In genomic region chr1:228512852-228513243, GRCh38 we compare ENCODE assay signal across 15 cellular contexts. TPM values are rescaled to one million over a fixed set of nuclear protein-coding genes. Genes with fewer than 3 reads are reported as not detected.
DNase-seq lines count a peak whose midpoint lies in the region; TF ChIP-seq lines count a peak whose summit lies in the region.
"Had no signal": no experiment of that assay in that cellular context is flagged by ENCODE, and none has a peak within 500 bp of the region (broad histone marks: within the 10 kb centered on the region; RNA-seq: fewer than 3 reads in every experiment).

No MANE protein-coding gene starts in this region.

- H3K27ac Mint-ChIP-seq in type B pancreatic cell = no peak overlapping the region

- no peak for TF ChIP-seq CTCF in type B pancreatic cell (conservative IDR thresholded peaks at IDR 0.05)

- no peaks in the 10 kb centered on the region for H3K4me1 Mint-ChIP-seq in type B pancreatic cell (ENCODE audit: unreplicated experiment)

- peaks cover 80% of the 10 kb centered on the region for H3K27me3 Mint-ChIP-seq in type B pancreatic cell

- H3K9me3 Mint-ChIP-seq in type B pancreatic cell = no peaks in the 10 kb centered on the region

- H3K4me3 Mint-ChIP-seq in type B pancreatic cell = no peak overlapping the region

- H3K36me3 Mint-ChIP-seq in type B pancreatic cell = no peaks in the 10 kb centered on the region

- DNase-seq in activated effector memory CD4-positive, alpha-beta T cell treated with anti-CD3 and anti-CD28 coated beads, Interleukin-2, amount 50 U/mL, for 16 hours = peak; percentile 48
- DNase-seq in activated effector memory CD4-positive, alpha-beta T cell treated with Interleukin-2 at 50 U/mL for 16 hours = no peak
- peak; percentile 78 for DNase-seq in Jurkat, Clone E6-1 (ENCODE audit: low read depth, low spot score)
- DNase-seq in mesenteric fat pad (ENCODE audit: low spot score) (peak; percentile 30), type B pancreatic cell (ENCODE audit: extremely low spot score, unreplicated experiment) (peak; percentile 29), DMS 273 (lab: John Stamatoyannopoulos, UW; ENCODE audit: unreplicated experiment) (no peak), NCI-H82 (lab: John Stamatoyannopoulos, UW) (no peak)
- DNase-seq: DMS153; KBM-7; NCI-H1048; NCI-H146; NCI-H2107; NCI-H226; NCI-H526; NK-92 treated with Interleukin-12 subunit alpha and Interleukin-12 subunit beta, amount 100 ng/mL, for 24 hours had no signal

- no peak overlapping the region for H3K4me3 ChIP-seq in Jurkat, Clone E6-1 (ENCODE audit: low read length)

RNA-seq across cellular contexts. Expression of gene RNF187, which starts 25.7 kb away (rescaled TPM):
- 120 TPM for polyA plus RNA-seq in Jurkat, Clone E6-1 (2012; ENCODE audit: insufficient read depth, insufficient read length)
- total RNA-seq in mesenteric fat pad = 82.4 TPM
- total RNA-seq in type B pancreatic cell (ENCODE audit: low replicate concordance) = 108 and 117 TPM in 2 replicates

Comparison
In these comparisons a context has a peak if more than half of its experiments do, and no peak if none do; other contexts are left out.
1. DNase-seq: peak in activated effector memory CD4-positive, alpha-beta T cell treated with anti-CD3 and anti-CD28 coated beads, Interleukin-2, amount 50 U/mL, for 16 hours (single experiment), Jurkat, Clone E6-1 (single experiment), mesenteric fat pad (single experiment) and type B pancreatic cell (single experiment); none in activated effector memory CD4-positive, alpha-beta T cell treated with Interleukin-2 at 50 U/mL for 16 hours (single experiment), DMS 273 (single experiment) and NCI-H82 (single experiment).